8 cellular contexts compared by ENCODE assay signal in genomic region chr1:23100074-23100748, GRCh38.
DNase-seq lines count a peak whose midpoint lies in the region; ATAC-seq and TF ChIP-seq lines count a peak whose summit lies in the region.

No MANE protein-coding gene starts in this region.

- TF ChIP-seq EP300 in SK-N-SH (IDR thresholded peaks at IDR 0.05; ENCODE audit: borderline replicate concordance in 1 of 2, low read depth in 1 of 2, low read length in 1 of 2), result peak in 1 of 2 experiments; percentile 7; a peak in 1 of 4 replicates

- H3K36me3 ChIP-seq in SK-N-SH (replicated peaks in 1 of 2; ENCODE audit: control insufficient read depth in 1 of 2, insufficient read depth in 2 of 2, low read length in 1 of 2), result peaks cover 4 to 30% of the 10 kb centered on the region in 2 experiments

- no peak for ATAC-seq in GM19023 (IDR thresholded peaks at IDR 0.05; ENCODE audit: unreplicated experiment)
- no peak for ATAC-seq in HG03520 (IDR thresholded peaks at IDR 0.05; ENCODE audit: unreplicated experiment)
- ATAC-seq in HG03280 (IDR thresholded peaks at IDR 0.05; ENCODE audit: unreplicated experiment), result no peak

- H3K9me3 ChIP-seq in SK-N-SH, result no peaks in the 10 kb centered on the region

- peak overlapping the region; percentile 54 for H3K4me2 ChIP-seq in SK-N-SH

- peaks cover 25% of the 10 kb centered on the region for H4K20me1 ChIP-seq in SK-N-SH (ENCODE audit: insufficient read depth)

- H3K27me3 ChIP-seq in SK-N-SH (ENCODE audit: insufficient read depth), result no peaks in the 10 kb centered on the region

- peak overlapping the region; percentile 27 for H3K9ac ChIP-seq in SK-N-SH

- DNase-seq in activated gamma-delta T cell treated with Interleukin-2 at 50 U/mL for 16 hours, result peak; percentile 55
- DNase-seq in activated gamma-delta T cell (lab: John Stamatoyannopoulos, UW), result no peak
- DNase-seq in SK-N-SH, result peak; percentile 15
- DNase-seq in cardiac fibroblast (ENCODE audit: low read depth in 2 of 2), result peak; percentile 88 to 99
- peak; percentile 27 for DNase-seq in medulla oblongata (ENCODE audit: extremely low spot score)

- H3K27ac ChIP-seq in SK-N-SH (ENCODE audit: low read depth in 2 of 2, low read length in 1 of 2), result peak overlapping the region; percentile 58 to 82

- WGBS in SK-N-SH (ENCODE audit: low lambda C conversion rate), result 16% methylated on average over 3 of the region's 3 CpGs

- H3K4me1 ChIP-seq in SK-N-SH (ENCODE audit: control insufficient read depth in 1 of 2, insufficient read depth in 2 of 2, low read depth in 1 of 2, low read length in 1 of 2), result peaks cover 9 to 46% of the 10 kb centered on the region in 2 experiments

- TF ChIP-seq RAD21 in SK-N-SH (IDR thresholded peaks at IDR 0.05; ENCODE audit: low read length), result no peak

- POLR2A ChIA-PET in SK-N-SH (lab: Yijun Ruan, JAX), result no interaction called here

- H3F3A ChIP-seq in SK-N-SH (replicated peaks; ENCODE audit: insufficient read depth), result peaks cover 54% of the 10 kb centered on the region

- no peak overlapping the region for H3K4me3 ChIP-seq in SK-N-SH (ENCODE audit: low read depth in 2 of 2, low read length in 1 of 2)
- no peak overlapping the region for H3K4me3 ChIP-seq in cardiac fibroblast (replicated peaks in 1 of 2; ENCODE audit: low read depth in 2 of 2, low read length in 2 of 2)

- no peak overlapping the region for H2AFZ ChIP-seq in SK-N-SH (ENCODE audit: low read depth)

- no peaks in the 10 kb centered on the region for H3K9me2 ChIP-seq in SK-N-SH

- TF ChIP-seq CTCF in SK-N-SH (IDR thresholded peaks at IDR 0.05) (no peak), cardiac fibroblast (IDR thresholded peaks at IDR 0.05; ENCODE audit: low read depth, low read length) (peak; percentile 15)

- H3K79me2 ChIP-seq in SK-N-SH (ENCODE audit: insufficient read depth), result peaks cover 68% of the 10 kb centered on the region

- CTCF ChIA-PET in SK-N-SH (lab: Yijun Ruan, JAX), result interaction anchor here (0.7 to 13.1 kb wide), 20 partner anchors 8 to 397 kb away, joined by 3 to 419 read pairs (median 6); no protein-coding TSS in a partner anchor

TF ChIP-seq in SK-N-SH, 30 proteins besides CTCF, POLR2A, EP300 and RAD21:
- TF ChIP-seq TEAD4 (IDR thresholded peaks at IDR 0.05; ENCODE audit: borderline replicate concordance, insufficient read depth) (peak; percentile 24; the same call in 1 of the 2 replicates), USF2 (IDR thresholded peaks at IDR 0.05; ENCODE audit: borderline replicate concordance, low read depth, low read length) (no peak), FOSL2 (IDR thresholded peaks at IDR 0.05; ENCODE audit: borderline replicate concordance, low read depth) (peak; percentile 18; the same call in 1 of the 2 replicates), JUND (IDR thresholded peaks at IDR 0.05) (peak; percentile 48; the same call in 1 of the 2 replicates), TCF12 (IDR thresholded peaks at IDR 0.05) (peak; percentile 78; the same call in 1 of the 2 replicates), MAX (IDR thresholded peaks at IDR 0.05; ENCODE audit: low read depth) (no peak), PBX3 (IDR thresholded peaks at IDR 0.05) (peak; percentile 28), EZH2phosphoT487 (IDR thresholded peaks at IDR 0.05; ENCODE audit: borderline replicate concordance, low read depth) (no peak), MEF2A (IDR thresholded peaks at IDR 0.05; ENCODE audit: borderline replicate concordance, low read depth) (no peak), YY1 (IDR thresholded peaks at IDR 0.05; ENCODE audit: low read depth) (no peak), NFIC (IDR thresholded peaks at IDR 0.05; ENCODE audit: borderline replicate concordance) (peak; percentile 41; the same call in 1 of the 2 replicates)
